In genomic region chr1:154183045-154183968, GRCh38 we compare ENCODE assay signal across 8 cellular contexts. TPM values are rescaled to one million over a fixed set of nuclear protein-coding genes. Genes with fewer than 3 reads are reported as not detected.
DNase-seq lines count a peak whose midpoint lies in the region; ATAC-seq and TF ChIP-seq lines count a peak whose summit lies in the region.

No MANE protein-coding gene starts in this region.

- WGBS in lower leg skin, 2 donors, result 9 to 12% methylated on average over 30 to 44 of the region's 44 CpGs

- H3K9ac ChIP-seq in duodenal mucosa (ENCODE audit: low read depth in 1 of 2, low read length in 2 of 2), result peak overlapping the region; percentile 93 to 98

- peak overlapping the region; percentile 98 to 100 (median 99) for H3K27ac Mint-ChIP-seq in CD4-positive, CD25-positive, alpha-beta regulatory T cell
- peak overlapping the region; percentile 99 for H3K27ac Mint-ChIP-seq in activated CD4-positive, alpha-beta memory T cell treated with anti-CD3 and anti-CD28 coated beads, Interleukin-2, amount 10 ng/mL, durations not matched to agents 7 days and 5 days

- H3K36me3 ChIP-seq in CD4-positive, CD25-positive, alpha-beta regulatory T cell (ENCODE audit: control insufficient read depth, insufficient read depth, low read length), result peaks cover 14% of the 10 kb centered on the region
- H3K36me3 ChIP-seq in duodenal mucosa (ENCODE audit: control insufficient read depth in 1 of 2, insufficient read depth in 2 of 2, low read length in 2 of 2), result peaks cover 2 to 5% of the 10 kb centered on the region in 2 donors

- H3K9me3 Mint-ChIP-seq in CD4-positive, CD25-positive, alpha-beta regulatory T cell, result peaks cover 0 to 2% (median 0%) of the 10 kb centered on the region in 7 donors
- no peaks in the 10 kb centered on the region for H3K9me3 Mint-ChIP-seq in activated CD4-positive, alpha-beta memory T cell treated with anti-CD3 and anti-CD28 coated beads, Interleukin-2, amount 10 ng/mL, durations not matched to agents 7 days and 5 days

- TF ChIP-seq POLR2A in lower leg skin (IDR thresholded peaks at IDR 0.05), result peak in 1 of 2 donors; percentile 93

- H3K4me1 Mint-ChIP-seq in CD4-positive, CD25-positive, alpha-beta regulatory T cell, result peaks cover 29 to 48% (median 35%) of the 10 kb centered on the region in 4 donors
- peaks cover 45% of the 10 kb centered on the region for H3K4me1 Mint-ChIP-seq in activated CD4-positive, alpha-beta memory T cell treated with anti-CD3 and anti-CD28 coated beads, Interleukin-2, amount 10 ng/mL, durations not matched to agents 7 days and 5 days

- H3K4me3 Mint-ChIP-seq in CD4-positive, CD25-positive, alpha-beta regulatory T cell, result peak overlapping the region; percentile 92 to 100 (median 98)
- peak overlapping the region; percentile 99 for H3K4me3 Mint-ChIP-seq in activated CD4-positive, alpha-beta memory T cell treated with anti-CD3 and anti-CD28 coated beads, Interleukin-2, amount 10 ng/mL, durations not matched to agents 7 days and 5 days

- H3K27me3 ChIP-seq in CD4-positive, CD25-positive, alpha-beta regulatory T cell (ENCODE audit: control insufficient read depth, insufficient read depth, low read length), result no peaks in the 10 kb centered on the region
- no peaks in the 10 kb centered on the region for H3K27me3 ChIP-seq in duodenal mucosa (ENCODE audit: control insufficient read depth in 1 of 2, insufficient read depth in 2 of 2, low read length in 2 of 2)

- TF ChIP-seq CTCF in lower leg skin (IDR thresholded peaks at IDR 0.05), result no peak

- no peaks in the 10 kb centered on the region for H3K9me3 ChIP-seq in CD4-positive, CD25-positive, alpha-beta regulatory T cell (ENCODE audit: control insufficient read depth in 2 of 2, low read length in 2 of 2)
- H3K9me3 ChIP-seq in duodenal mucosa (ENCODE audit: control insufficient read depth in 1 of 2, low read length in 2 of 2), result no peaks in the 10 kb centered on the region

- intact Hi-C loops in lower leg skin (cut with DNase I; ENCODE audit: low total_unique reads), result loop anchor here (10.0 kb wide), 2 partner anchors 81 to 151 kb away; no protein-coding TSS in a partner anchor

- DNase-seq in CD4-positive, CD25-positive, alpha-beta regulatory T cell, result peak; percentile 93 to 96 (median 93)
- DNase-seq in HK-2 (ENCODE audit: unreplicated experiment) (peak; percentile 99), NCI-H82 treated with DMSO at 0.1 percent for 48 hours (lab: John Stamatoyannopoulos, UW; ENCODE audit: unreplicated experiment) (peak; percentile 94), lower leg skin (ENCODE audit: low spot score in 2 of 2) (peak; percentile 94 to 99)
- peak; percentile 96 for DNase-seq in activated CD4-positive, alpha-beta memory T cell treated with anti-CD3 and anti-CD28 coated beads, Interleukin-2, amount 10 ng/mL, durations not matched to agents 7 days and 5 days
- peak; percentile 92 for DNase-seq in stimulated activated CD4-positive, alpha-beta T cell treated with anti-CD3 and anti-CD28 coated beads, Interleukin-4, amount 100 ng/mL, for 4 hours

- peaks cover 9% of the 10 kb centered on the region for H3K36me3 Mint-ChIP-seq in CD4-positive, CD25-positive, alpha-beta regulatory T cell
- peaks cover 46% of the 10 kb centered on the region for H3K36me3 Mint-ChIP-seq in activated CD4-positive, alpha-beta memory T cell treated with anti-CD3 and anti-CD28 coated beads, Interleukin-2, amount 10 ng/mL, durations not matched to agents 7 days and 5 days (ENCODE audit: low read depth)

- no peaks in the 10 kb centered on the region for H3K27me3 Mint-ChIP-seq in CD4-positive, CD25-positive, alpha-beta regulatory T cell
- no peaks in the 10 kb centered on the region for H3K27me3 Mint-ChIP-seq in activated CD4-positive, alpha-beta memory T cell treated with anti-CD3 and anti-CD28 coated beads, Interleukin-2, amount 10 ng/mL, durations not matched to agents 7 days and 5 days

- peak overlapping the region; percentile 87 for H3K4me3 ChIP-seq in CD4-positive, CD25-positive, alpha-beta regulatory T cell (ENCODE audit: low read depth, low read length)
- H3K4me3 ChIP-seq in duodenal mucosa (ENCODE audit: low read depth in 1 of 2, low read length in 2 of 2) (peak overlapping the region; percentile 94 to 98), lower leg skin (ENCODE audit: low read depth, poor library complexity, severe bottlenecking) (peak overlapping the region; percentile 94)

- CTCF ChIA-PET in activated CD4-positive, alpha-beta memory T cell treated with anti-CD3 and anti-CD28 coated beads, Interleukin-2, amount 10 ng/mL, durations not matched to agents 7 days and 5 days (lab: Charles Lee), result interaction anchor here (0.6 to 3.8 kb wide), 7 partner anchors 8 to 296 kb away, joined by 3 to 19 read pairs (median 3); no protein-coding TSS in a partner anchor

- POLR2A ChIA-PET in activated CD4-positive, alpha-beta memory T cell treated with anti-CD3 and anti-CD28 coated beads, Interleukin-2, amount 10 ng/mL, durations not matched to agents 7 days and 5 days (lab: Charles Lee), result interaction anchor here (0.7 to 18.8 kb wide), 18 partner anchors 11 to 549 kb away, joined by 3 to 214 read pairs (median 6); partner anchors contain the start of genes HAX1, NUP210L, RPS27 and UBAP2L

- peak; percentile 87 to 89 for ATAC-seq in CD4-positive, CD25-positive, alpha-beta regulatory T cell (ENCODE audit: low read depth in 2 of 2)
- ATAC-seq in GM19438 (IDR thresholded peaks at IDR 0.05; ENCODE audit: low read depth, unreplicated experiment), result peak; percentile 71

- peaks cover 50% of the 10 kb centered on the region for H3K4me1 ChIP-seq in CD4-positive, CD25-positive, alpha-beta regulatory T cell (ENCODE audit: control insufficient read depth, insufficient read depth, low read length, poor library complexity, severe bottlenecking)
- H3K4me1 ChIP-seq in duodenal mucosa (ENCODE audit: control insufficient read depth in 1 of 2, insufficient read depth in 2 of 2, low read length in 2 of 2), result peaks cover 40 to 47% of the 10 kb centered on the region in 2 donors

- peak overlapping the region; percentile 93 for H3K27ac ChIP-seq in CD4-positive, CD25-positive, alpha-beta regulatory T cell (ENCODE audit: insufficient read depth, low read length, poor library complexity, severe bottlenecking)
- peak overlapping the region; percentile 97 for H3K27ac ChIP-seq in duodenal mucosa (ENCODE audit: low read depth, low read length)

RNA-seq across cellular contexts. Expression of gene TPM3, which starts 8.6 kb away (rescaled TPM):
- 412 TPM for total RNA-seq in CD4-positive, CD25-positive, alpha-beta regulatory T cell
- polyA plus RNA-seq in CD4-positive, CD25-positive, alpha-beta regulatory T cell, result 1,000 to 10,000 TPM in 1 of 4 donors, 100 to 1,000 TPM in 3; 780 to 1,027 (median 844) TPM
- total RNA-seq in activated CD4-positive, alpha-beta memory T cell treated with anti-CD3 and anti-CD28 coated beads, Interleukin-2, amount 10 ng/mL, durations not matched to agents 7 days and 5 days, result 100 to 1,000 TPM; 792 to 805 TPM
- total RNA-seq in lower leg skin, result 100 to 1,000 TPM; 119 to 226 (median 181) TPM

RNA-seq across cellular contexts. Expression of gene CFAP141, which starts 22.8 kb away (rescaled TPM):
- total RNA-seq in CD4-positive, CD25-positive, alpha-beta regulatory T cell, result not detected
- polyA plus RNA-seq in CD4-positive, CD25-positive, alpha-beta regulatory T cell, result not detected
- total RNA-seq in activated CD4-positive, alpha-beta memory T cell treated with anti-CD3 and anti-CD28 coated beads, Interleukin-2, amount 10 ng/mL, durations not matched to agents 7 days and 5 days, result not detected
- not detected for total RNA-seq in lower leg skin

RNA-seq across cellular contexts. Expression of gene NUP210L, which starts 28.4 kb away (rescaled TPM):
- total RNA-seq in CD4-positive, CD25-positive, alpha-beta regulatory T cell, result 0.10 TPM
- under 1 TPM in 2 of 4 donors, not detected in 2; 0.02 to 0.17 TPM for polyA plus RNA-seq in CD4-positive, CD25-positive, alpha-beta regulatory T cell
- total RNA-seq in activated CD4-positive, alpha-beta memory T cell treated with anti-CD3 and anti-CD28 coated beads, Interleukin-2, amount 10 ng/mL, durations not matched to agents 7 days and 5 days, result under 1 TPM; 0.05 to 0.08 TPM
- total RNA-seq in lower leg skin, result under 1 TPM in 1 of 4 donors, not detected in 3; 0.23 TPM

RNA-seq across cellular contexts. Expression of gene UBAP2L, which starts 37.4 kb away (rescaled TPM):
- 194 TPM for total RNA-seq in CD4-positive, CD25-positive, alpha-beta regulatory T cell
- 10 to 100 TPM; 40.8 to 53.0 (median 46.0) TPM for polyA plus RNA-seq in CD4-positive, CD25-positive, alpha-beta regulatory T cell
- total RNA-seq in activated CD4-positive, alpha-beta memory T cell treated with anti-CD3 and anti-CD28 coated beads, Interleukin-2, amount 10 ng/mL, durations not matched to agents 7 days and 5 days, result 100 to 1,000 TPM; 155 to 157 TPM
- 10 to 100 TPM; 46.0 to 74.6 (median 59.4) TPM for total RNA-seq in lower leg skin

Comparison
In these comparisons a context has a peak if more than half of its experiments do, and no peak if none do; other contexts are left out.
1. Peak in every context shown above with its lines: DNase-seq, ATAC-seq, H3K4me3 ChIP-seq and H3K27ac ChIP-seq.